In the genomic region with DNA sequence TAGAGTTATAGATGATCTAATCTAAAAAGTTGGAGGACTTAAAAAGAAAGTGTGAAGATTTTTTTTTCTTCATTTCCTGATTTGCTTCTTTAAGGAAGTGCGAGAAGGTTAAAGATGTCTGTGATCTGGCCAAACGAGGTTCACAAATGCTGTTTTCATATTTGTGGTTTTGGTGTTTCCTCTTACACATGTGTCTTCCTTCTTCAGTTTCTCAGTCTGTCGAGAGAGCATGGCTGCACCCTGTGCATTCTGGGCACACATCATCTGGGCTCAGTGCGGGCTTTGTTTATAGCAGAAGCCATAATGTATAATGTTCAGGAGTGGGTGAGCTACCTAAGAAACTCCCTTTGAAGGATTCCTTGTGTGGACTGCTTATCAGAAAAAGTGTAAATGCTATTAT, we compare ENCODE assay signal across 7 cellular contexts.
DNase-seq lines count a peak whose midpoint lies in the region; ATAC-seq and TF ChIP-seq lines count a peak whose summit lies in the region.

No MANE protein-coding gene starts in this region.

- no peaks in the 10 kb centered on the region for H3K27me3 Mint-ChIP-seq in osteocyte (ENCODE audit: unreplicated experiment)

- DNase-seq in GM19238 (ENCODE audit: insufficient read length, low spot score) (peak; percentile 50), amniotic epithelial cell (ENCODE audit: low read depth) (peak; percentile 83), osteocyte (ENCODE audit: extremely low spot score, unreplicated experiment) (no peak), SHP77 (lab: John Stamatoyannopoulos, UW) (no peak), DMS 273 (lab: John Stamatoyannopoulos, UW; ENCODE audit: unreplicated experiment) (no peak)

- peaks cover 34% of the 10 kb centered on the region for H3K4me1 Mint-ChIP-seq in osteocyte (ENCODE audit: unreplicated experiment)

- no peak for TF ChIP-seq CTCF in osteocyte (IDR thresholded peaks at IDR 0.05)

- H3K27ac Mint-ChIP-seq in osteocyte (ENCODE audit: unreplicated experiment), result peak overlapping the region; percentile 21

- no peaks in the 10 kb centered on the region for H3K36me3 Mint-ChIP-seq in osteocyte (ENCODE audit: unreplicated experiment)

- no peaks in the 10 kb centered on the region for H3K9me3 Mint-ChIP-seq in osteocyte (ENCODE audit: unreplicated experiment)

- ATAC-seq in HG03135 (IDR thresholded peaks at IDR 0.05; ENCODE audit: unreplicated experiment) (peak; percentile 95), SK-N-SH treated with all-trans-retinoic acid at 6 μM for 48 hours (peak; percentile 77)

- no peak overlapping the region for H3K4me3 Mint-ChIP-seq in osteocyte (ENCODE audit: unreplicated experiment)

TF ChIP-seq in SK-N-SH treated with all-trans-retinoic acid at 6 μM for 48 hours, 23 proteins besides CTCF, POLR2A, EP300 and RAD21:
- TF ChIP-seq POU6F1 (CRISPR knock-in tag; IDR thresholded peaks at IDR 0.05; ENCODE audit: borderline replicate concordance, low read depth) (no peak), CREB5 (CRISPR knock-in tag; IDR thresholded peaks at IDR 0.05; ENCODE audit: low read depth) (no peak), ARNTL (CRISPR knock-in tag; IDR thresholded peaks at IDR 0.05; ENCODE audit: borderline replicate concordance, low read depth) (no peak), TSHZ2 (CRISPR knock-in tag; IDR thresholded peaks at IDR 0.05) (no peak), PATZ1 (CRISPR knock-in tag; IDR thresholded peaks at IDR 0.05; ENCODE audit: borderline replicate concordance) (no peak), ZNF565 (CRISPR knock-in tag; conservative IDR thresholded peaks at IDR 0.05; ENCODE audit: low read depth) (no peak), CSDC2 (CRISPR knock-in tag; IDR thresholded peaks at IDR 0.05) (no peak), ESRRG (CRISPR knock-in tag; IDR thresholded peaks at IDR 0.05) (no peak), GLIS3 (CRISPR knock-in tag; IDR thresholded peaks at IDR 0.05) (no peak), PPARA (CRISPR knock-in tag; IDR thresholded peaks at IDR 0.05; ENCODE audit: borderline replicate concordance) (no peak), ZC3H10 (CRISPR knock-in tag; IDR thresholded peaks at IDR 0.05) (no peak), OSR1 (CRISPR knock-in tag; IDR thresholded peaks at IDR 0.05) (no peak), TOX (CRISPR knock-in tag; IDR thresholded peaks at IDR 0.05; ENCODE audit: borderline replicate concordance) (no peak), ZFP30 (CRISPR knock-in tag; IDR thresholded peaks at IDR 0.05) (no peak), ISL1 (CRISPR knock-in tag; IDR thresholded peaks at IDR 0.05) (no peak), RARB (CRISPR knock-in tag; IDR thresholded peaks at IDR 0.05) (no peak), ZFP3 (CRISPR knock-in tag; IDR thresholded peaks at IDR 0.05) (no peak), ZNF8 (CRISPR knock-in tag; IDR thresholded peaks at IDR 0.05) (no peak), TCF4 (CRISPR knock-in tag; IDR thresholded peaks at IDR 0.05; ENCODE audit: borderline replicate concordance) (no peak)
- TF ChIP-seq, protein P1, sequence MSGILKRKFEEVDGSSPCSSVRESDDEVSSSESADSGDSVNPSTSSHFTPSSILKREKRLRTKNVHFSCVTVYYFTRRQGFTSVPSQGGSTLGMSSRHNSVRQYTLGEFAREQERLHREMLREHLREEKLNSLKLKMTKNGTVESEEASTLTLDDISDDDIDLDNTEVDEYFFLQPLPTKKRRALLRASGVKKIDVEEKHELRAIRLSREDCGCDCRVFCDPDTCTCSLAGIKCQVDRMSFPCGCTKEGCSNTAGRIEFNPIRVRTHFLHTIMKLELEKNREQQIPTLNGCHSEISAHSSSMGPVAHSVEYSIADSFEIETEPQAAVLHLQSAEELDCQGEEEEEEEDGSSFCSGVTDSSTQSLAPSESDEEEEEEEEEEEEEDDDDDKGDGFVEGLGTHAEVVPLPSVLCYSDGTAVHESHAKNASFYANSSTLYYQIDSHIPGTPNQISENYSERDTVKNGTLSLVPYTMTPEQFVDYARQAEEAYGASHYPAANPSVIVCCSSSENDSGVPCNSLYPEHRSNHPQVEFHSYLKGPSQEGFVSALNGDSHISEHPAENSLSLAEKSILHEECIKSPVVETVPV (CRISPR knock-in tag; IDR thresholded peaks at IDR 0.05), result no peak

Comparison
In these comparisons a context has a peak if more than half of its experiments do, and no peak if none do; other contexts are left out.
1. DNase-seq: peak in GM19238 (single experiment) and amniotic epithelial cell (single experiment); none in osteocyte (single experiment), SHP77 (0 of 2) and DMS 273 (single experiment).